ENCODE assay signal across 8 cellular contexts in the genomic region with DNA sequence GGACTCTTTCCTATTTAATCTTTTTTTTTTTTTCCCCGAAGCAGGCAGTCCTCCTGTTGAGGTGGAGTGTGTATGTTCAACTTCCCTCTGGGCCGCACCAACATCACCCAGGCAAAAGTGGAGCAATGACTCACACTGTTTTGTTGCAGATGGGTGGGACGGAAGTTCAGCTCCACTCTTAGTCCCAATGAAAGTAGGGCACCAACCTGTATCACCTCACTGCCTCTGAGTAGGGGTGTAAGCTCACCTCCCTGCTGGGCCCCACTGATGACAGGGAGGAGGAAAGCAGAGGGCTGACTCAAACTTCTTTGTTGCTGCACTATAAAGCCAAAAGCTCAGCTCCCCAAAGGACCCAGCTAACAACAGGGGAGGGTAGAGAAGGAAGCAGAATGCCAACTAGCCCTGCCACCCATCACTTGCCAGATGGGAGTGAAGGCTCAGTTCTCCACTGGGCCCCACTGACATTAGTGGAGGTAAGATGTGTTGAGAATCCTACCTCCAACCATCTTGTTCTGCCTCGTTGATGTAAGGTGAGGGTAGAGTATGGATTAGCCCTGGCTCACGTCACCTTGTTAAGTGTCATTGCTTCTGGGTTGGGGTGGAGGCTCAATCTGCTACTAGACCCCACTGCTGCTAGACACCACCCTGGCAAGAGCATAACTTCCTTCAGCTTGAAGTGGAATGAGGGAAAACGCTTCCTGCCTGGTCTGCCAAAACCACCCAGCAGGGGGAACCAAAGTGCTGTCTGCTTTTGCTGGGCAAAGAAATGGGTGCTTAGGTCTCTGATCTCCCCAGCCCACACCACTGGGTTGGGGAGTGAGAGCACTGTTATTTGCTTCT. TPM values are rescaled to one million over a fixed set of nuclear protein-coding genes. Genes with fewer than 3 reads are reported as not detected.
DNase-seq lines count a peak whose midpoint lies in the region; ATAC-seq and TF ChIP-seq lines count a peak whose summit lies in the region.

No MANE protein-coding gene starts in this region.

- H2BK15ac ChIP-seq in mesenchymal stem cell (ENCODE audit: low read depth, poor library complexity, severe bottlenecking), result no peak overlapping the region

- no peak overlapping the region for H2AFZ ChIP-seq in mesenchymal stem cell (ENCODE audit: low read depth, low read length)

- no peak overlapping the region for H3K14ac ChIP-seq in mesenchymal stem cell (ENCODE audit: low read length in 2 of 2)

- no peak overlapping the region for H2BK12ac ChIP-seq in mesenchymal stem cell (ENCODE audit: low read length in 2 of 2)

- no peak overlapping the region for H3K4me2 ChIP-seq in mesenchymal stem cell (ENCODE audit: low read length, poor library complexity, severe bottlenecking)

- H3K9ac ChIP-seq in mesenchymal stem cell (ENCODE audit: low read length), result no peak overlapping the region

- peaks cover 3% of the 10 kb centered on the region in 2 experiments for H3K36me3 ChIP-seq in mesenchymal stem cell (ENCODE audit: control insufficient read depth in 1 of 2, insufficient read depth in 2 of 2, low read depth in 1 of 2, low read length in 2 of 2)

- H3K4me1 Mint-ChIP-seq in stimulated activated naive CD8-positive, alpha-beta T cell treated with anti-CD3 and anti-CD28 coated beads, Interleukin-15, amount 100 ng/mL, for 72 hours, result peaks cover 52% of the 10 kb centered on the region

- H3K79me1 ChIP-seq in mesenchymal stem cell (replicated peaks; ENCODE audit: low read length, poor library complexity, severe bottlenecking), result peaks cover 8% of the 10 kb centered on the region

- H2AK5ac ChIP-seq in mesenchymal stem cell (ENCODE audit: low read length, severe bottlenecking), result no peak overlapping the region

- no peak overlapping the region for H3K23ac ChIP-seq in mesenchymal stem cell (ENCODE audit: low read length in 2 of 2)

- in situ Hi-C loops in ACHN (cut with HindIII; ENCODE audit: low pct_ligation_motif_present, low pct_unique_long_range_greater_than_20kb, low sequenced_read_pairs), result no loop called here

- H3K27ac ChIP-seq in coronary artery (no peak overlapping the region), mesenchymal stem cell (ENCODE audit: low read length, poor library complexity, severe bottlenecking) (no peak overlapping the region)

- WGBS in mesenchymal stem cell, result 60% methylated on average over 2 of the region's 6 CpGs

- H3K4me1 ChIP-seq in mesenchymal stem cell (ENCODE audit: control insufficient read depth, insufficient read depth, low read depth, low read length), result peaks cover 3% of the 10 kb centered on the region

- peak; percentile 49 for ATAC-seq in GM18858 (IDR thresholded peaks at IDR 0.05; ENCODE audit: unreplicated experiment)
- ATAC-seq in stimulated activated naive CD8-positive, alpha-beta T cell treated with anti-CD3 and anti-CD28 coated beads, Interleukin-15, amount 100 ng/mL, for 72 hours, result peak; percentile 80

- TF ChIP-seq CTCF in LNCaP clone FGC (IDR thresholded peaks at IDR 0.05; ENCODE audit: control insufficient read depth, extremely low read depth, insufficient read depth) (peak; percentile 68), coronary artery (IDR thresholded peaks at IDR 0.05) (no peak)

- H2BK120ac ChIP-seq in mesenchymal stem cell (ENCODE audit: low read depth, low read length), result no peak overlapping the region

- H3K18ac ChIP-seq in mesenchymal stem cell (ENCODE audit: low read depth in 1 of 2, low read length in 2 of 2), result no peak overlapping the region

- H2BK5ac ChIP-seq in mesenchymal stem cell (ENCODE audit: low read depth, low read length, poor library complexity, severe bottlenecking), result no peak overlapping the region

- H3K27me3 ChIP-seq in mesenchymal stem cell (ENCODE audit: control insufficient read depth in 1 of 2, insufficient read depth in 1 of 2, low read length in 2 of 2), result no peaks in the 10 kb centered on the region

- no peak overlapping the region for H4K8ac ChIP-seq in mesenchymal stem cell (ENCODE audit: low read length)

- H3K9me3 ChIP-seq in mesenchymal stem cell (ENCODE audit: control insufficient read depth, low read length), result no peaks in the 10 kb centered on the region

- H3K4ac ChIP-seq in mesenchymal stem cell (ENCODE audit: low read depth in 1 of 2, low read length in 2 of 2), result peak overlapping the region in 1 of 2 experiments; percentile 30

- H3K4me3 ChIP-seq in LNCaP clone FGC (ENCODE audit: low read depth, low read length) (no peak overlapping the region), coronary artery (no peak overlapping the region), mesenchymal stem cell (ENCODE audit: insufficient read depth in 1 of 2, low read depth in 1 of 2, low read length in 2 of 2) (no peak overlapping the region)

- no peaks in the 10 kb centered on the region for H3K27me3 Mint-ChIP-seq in stimulated activated naive CD8-positive, alpha-beta T cell treated with anti-CD3 and anti-CD28 coated beads, Interleukin-15, amount 100 ng/mL, for 72 hours

- H4K91ac ChIP-seq in mesenchymal stem cell (ENCODE audit: low read length), result peak overlapping the region; percentile 46

- peak; percentile 29 for DNase-seq in ACHN
- no peak for DNase-seq in LNCaP clone FGC (ENCODE audit: low read depth)
- DNase-seq in activated CD4-positive, alpha-beta T cell treated with anti-CD3 and anti-CD28 coated beads for 1 hour, result peak; percentile 59
- peak; percentile 72 for DNase-seq in coronary artery (ENCODE audit: low spot score)
- DNase-seq in mesenchymal stem cell, result peak; percentile 54
- DNase-seq in stimulated activated naive CD8-positive, alpha-beta T cell treated with anti-CD3 and anti-CD28 coated beads, Interleukin-15, amount 100 ng/mL, for 72 hours, result peak; percentile 55 to 57
- no peak for DNase-seq in NCI-H1694 (lab: John Stamatoyannopoulos, UW)

- peak overlapping the region in 1 of 2 donors; percentile 27 for H3K27ac Mint-ChIP-seq in stimulated activated naive CD8-positive, alpha-beta T cell treated with anti-CD3 and anti-CD28 coated beads, Interleukin-15, amount 100 ng/mL, for 72 hours

- no peaks in the 10 kb centered on the region for H3K9me3 Mint-ChIP-seq in stimulated activated naive CD8-positive, alpha-beta T cell treated with anti-CD3 and anti-CD28 coated beads, Interleukin-15, amount 100 ng/mL, for 72 hours

- H3K4me3 Mint-ChIP-seq in stimulated activated naive CD8-positive, alpha-beta T cell treated with anti-CD3 and anti-CD28 coated beads, Interleukin-15, amount 100 ng/mL, for 72 hours, result no peak overlapping the region

RNA-seq across cellular contexts. Expression of a gene that starts 14.1 kb away (rescaled TPM):
- polyA plus RNA-seq in mesenchymal stem cell (2013, experiment 1 of 2), result 21.3 TPM
- polyA plus RNA-seq in mesenchymal stem cell (2013, experiment 2 of 2), result 21.0 TPM

Comparison
In these comparisons a context has a peak if more than half of its experiments do, and no peak if none do; other contexts are left out.
1. DNase-seq: peak in ACHN (single experiment), activated CD4-positive, alpha-beta T cell treated with anti-CD3 and anti-CD28 coated beads for 1 hour (single experiment), coronary artery (single experiment), mesenchymal stem cell (single experiment) and stimulated activated naive CD8-positive, alpha-beta T cell treated with anti-CD3 and anti-CD28 coated beads, Interleukin-15, amount 100 ng/mL, for 72 hours (2 of 2); none in LNCaP clone FGC (single experiment) and NCI-H1694 (single experiment).